23 cellular contexts compared by ENCODE assay signal in the genomic region with DNA sequence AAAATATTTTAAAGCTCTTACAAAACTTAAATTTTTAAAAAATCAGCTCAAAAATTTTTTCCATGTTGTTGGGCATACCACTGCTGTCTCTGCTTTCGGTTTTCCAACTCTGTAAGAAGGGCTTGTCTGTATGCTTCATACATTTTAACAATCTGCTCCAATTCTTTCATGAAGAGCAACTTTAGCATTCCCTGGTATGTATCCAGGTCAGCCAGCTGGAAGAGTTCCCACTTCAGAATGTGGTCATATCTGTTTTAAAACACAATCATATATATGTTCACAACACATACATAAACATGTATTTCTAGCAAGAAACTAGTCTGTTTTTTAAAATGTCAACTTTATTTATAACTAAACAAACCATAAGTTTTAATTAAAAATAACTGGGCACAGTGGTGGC. TPM values are rescaled to one million over a fixed set of nuclear protein-coding genes. Genes with fewer than 3 reads are reported as not detected.
DNase-seq lines count a peak whose midpoint lies in the region; ATAC-seq, FAIRE-seq and TF ChIP-seq lines count a peak whose summit lies in the region.
"Had no signal": no experiment of that assay in that cellular context is flagged by ENCODE, and none has a peak within 500 bp of the region (broad histone marks: within the 10 kb centered on the region; RNA-seq: fewer than 3 reads in every experiment).

No MANE protein-coding gene starts in this region.

- H3K27me3 Mint-ChIP-seq in H9 (ENCODE audit: low read depth) = no peaks in the 10 kb centered on the region
- H3K27me3 Mint-ChIP-seq in activated T-helper 17 cell treated with anti-CD3 and anti-CD28 coated beads, Interleukin-2, amount 50 U/mL, for 72 hours = no peaks in the 10 kb centered on the region

- H4K8ac ChIP-seq in H9 (replicated peaks; ENCODE audit: insufficient read length, low read depth, low read length) = no peak overlapping the region

- H3K27ac ChIP-seq in H9 (ENCODE audit: insufficient read length, low read depth, low read length) = no peak overlapping the region
- H3K27ac ChIP-seq in dorsolateral prefrontal cortex = peak overlapping the region in 7 of 59 donors; percentile 4 to 63 (median 20)
- H3K27ac ChIP-seq: A549, GM23248 had no signal

- WGBS in H9 (ENCODE audit: extremely low coverage, insufficient read length, low lambda C conversion rate) = no CpG with 5 or more reads among the region's 1 CpG

- ATAC-seq in activated T-helper 17 cell treated with anti-CD3 and anti-CD28 coated beads, Interleukin-2, amount 50 U/mL, for 72 hours (replicated peaks) = no peak
- ATAC-seq: A549; CD8-positive, alpha-beta T cell; GM12878; HCT116 had no signal

- no peak overlapping the region for H3K4ac ChIP-seq in H9 (ENCODE audit: low read depth, low read length)

- H4K91ac ChIP-seq in H9 (ENCODE audit: insufficient read length, low read depth, low read length) = no peak overlapping the region

- no peaks in the 10 kb centered on the region; the same call in 1 of the 2 replicates for H3K4me1 ChIP-seq in H9 (ENCODE audit: insufficient read depth, low read length)
- H3K4me1 ChIP-seq: A549, Caco-2 had no signal

- peaks cover 10 to 33% (median 15%) of the 10 kb centered on the region in 3 experiments; a peak in 6 of 7 replicates for H3K36me3 Mint-ChIP-seq in H9 (ENCODE audit: insufficient read depth in 1 of 3, low read depth in 3 of 3)
- H3K36me3 Mint-ChIP-seq in activated T-helper 17 cell treated with anti-CD3 and anti-CD28 coated beads, Interleukin-2, amount 50 U/mL, for 72 hours (ENCODE audit: low read depth) = peaks cover 34% of the 10 kb centered on the region

- H3K4me3 ChIP-seq in dorsolateral prefrontal cortex = no peak overlapping the region
- H3K4me3 ChIP-seq: A549, GM12878, GM23248 had no signal

- intact Hi-C loops in dorsolateral prefrontal cortex (cut with DNase I) = no loop called here

- H3K9me3 Mint-ChIP-seq in H9 = no peaks in the 10 kb centered on the region
- no peaks in the 10 kb centered on the region for H3K9me3 Mint-ChIP-seq in activated T-helper 17 cell treated with anti-CD3 and anti-CD28 coated beads, Interleukin-2, amount 50 U/mL, for 72 hours
- H3K9me3 Mint-ChIP-seq: CD8-positive, alpha-beta T cell had no signal

- peaks cover 3% of the 10 kb centered on the region for H4K20me1 ChIP-seq in H9 (ENCODE audit: control insufficient read depth, insufficient read depth, insufficient read length)

- no peak overlapping the region for H2BK12ac ChIP-seq in H9 (ENCODE audit: insufficient read length, low read depth, low read length)

- H3K79me2 ChIP-seq in H9 (ENCODE audit: insufficient read depth, low read length) = no peaks in the 10 kb centered on the region

- no peak overlapping the region for H2AFZ ChIP-seq in H9 (ENCODE audit: low read length)
- H2AFZ ChIP-seq: GM23248 had no signal

- no peak for FAIRE-seq in frontal cortex (lab: Jason Lieb, UNC)
- FAIRE-seq: A549, GM12878, GM19239, H1 had no signal

- H2BK5ac ChIP-seq in H9 (ENCODE audit: insufficient read length, low read length) = no peak overlapping the region

- no peaks in the 10 kb centered on the region for H3K79me1 ChIP-seq in H9 (ENCODE audit: insufficient read depth, low read depth, low read length, poor library complexity, severe bottlenecking)

- H3K56ac ChIP-seq in H9 (ENCODE audit: insufficient read length, low read depth, low read length) = no peak overlapping the region

- H2BK20ac ChIP-seq in H9 (ENCODE audit: low read depth, low read length, poor library complexity, severe bottlenecking) = no peak overlapping the region

- TF ChIP-seq CTCF in H9 (conservative IDR thresholded peaks at IDR 0.05) (no peak), dorsolateral prefrontal cortex (IDR thresholded peaks at IDR 0.05 in 54 of 56, conservative IDR thresholded peaks at IDR 0.05 in 2 of 56; ENCODE audit: low read depth in 1 of 56, partially characterized antibody in 56 of 56) (no peak)

- no peak overlapping the region for H3K4me2 ChIP-seq in H9 (ENCODE audit: insufficient read depth, insufficient read length, low read length)
- H3K4me2 ChIP-seq: A549 had no signal

- H3K27me3 ChIP-seq in H9 (ENCODE audit: insufficient read depth, low read length) = no peaks in the 10 kb centered on the region
- no peaks in the 10 kb centered on the region for H3K27me3 ChIP-seq in dorsolateral prefrontal cortex

- H4K5ac ChIP-seq in H9 (ENCODE audit: insufficient read length, low read depth, low read length) = no peak overlapping the region

- peaks cover 6 to 7% of the 10 kb centered on the region in 2 experiments for H3K4me1 Mint-ChIP-seq in H9
- no peaks in the 10 kb centered on the region for H3K4me1 Mint-ChIP-seq in activated T-helper 17 cell treated with anti-CD3 and anti-CD28 coated beads, Interleukin-2, amount 50 U/mL, for 72 hours

- no peak overlapping the region for H3K14ac ChIP-seq in H9 (ENCODE audit: insufficient read depth, low read length)

- no peak overlapping the region for H3K4me3 Mint-ChIP-seq in H9
- H3K4me3 Mint-ChIP-seq in activated T-helper 17 cell treated with anti-CD3 and anti-CD28 coated beads, Interleukin-2, amount 50 U/mL, for 72 hours = no peak overlapping the region
- H3K4me3 Mint-ChIP-seq: CD8-positive, alpha-beta T cell had no signal

- H3K23me2 ChIP-seq in H9 (ENCODE audit: insufficient read length, low read depth, low read length, poor library complexity, severe bottlenecking) = no peaks in the 10 kb centered on the region

- H2AK5ac ChIP-seq in H9 (ENCODE audit: insufficient read length, low read length) = no peak overlapping the region

- H3K9ac ChIP-seq in H9 (ENCODE audit: extremely low read depth, insufficient read length, low read length) = no peak overlapping the region
- H3K9ac ChIP-seq: GM23248 had no signal

- peak; percentile 12 for DNase-seq in EH (ENCODE audit: low read depth)
- DNase-seq in astrocyte of the hippocampus (ENCODE audit: low read depth, low spot score) = peak; percentile 4
- peak; percentile 48 for DNase-seq in fibroblast of peridontal ligament (ENCODE audit: extremely low read depth)
- DNase-seq in H9 = no peak
- DNase-seq in frontal cortex (ENCODE audit: low spot score in 2 of 2) = no peak
- DNase-seq in dorsolateral prefrontal cortex = no peak
- DNase-seq: 8988T; ACHN; C1 segment of cervical spinal cord; Caco-2; CD8-positive, alpha-beta T cell; DMS153; DND-41; EL; GDM1; GM23248; H7 had no signal

- H3K18ac ChIP-seq in H9 (ENCODE audit: insufficient read length, low read depth, low read length) = no peak overlapping the region

- no peak overlapping the region for H3T11ph ChIP-seq in H9 (ENCODE audit: low read length)

- H3K23ac ChIP-seq in H9 (ENCODE audit: insufficient read length, low read depth, low read length) = no peak overlapping the region

- H3K27ac Mint-ChIP-seq in H9 = no peak overlapping the region
- no peak overlapping the region for H3K27ac Mint-ChIP-seq in activated T-helper 17 cell treated with anti-CD3 and anti-CD28 coated beads, Interleukin-2, amount 50 U/mL, for 72 hours
- H3K27ac Mint-ChIP-seq: CD8-positive, alpha-beta T cell had no signal

- H3K9me3 ChIP-seq in H9 (ENCODE audit: control insufficient read depth, low read depth, low read length) = no peaks in the 10 kb centered on the region
- H3K9me3 ChIP-seq: A549, Caco-2 had no signal

- H2BK15ac ChIP-seq in H9 (ENCODE audit: low read depth, low read length) = no peak overlapping the region

- no peak overlapping the region for H2BK120ac ChIP-seq in H9 (ENCODE audit: low read depth, low read length, poor library complexity, severe bottlenecking)

RNA-seq across cellular contexts. Expression of gene SAV1, which starts 33.0 kb away (rescaled TPM):
- total RNA-seq in H9 (2021) = 57.3 and 58.5 TPM in 2 replicates
- 19.6 TPM for total RNA-seq in frontal cortex
- 10 to 100 TPM in 1 of 2 donors, 1 to 10 TPM in 1; 7.8 to 13.4 TPM for total RNA-seq in activated T-helper 17 cell treated with anti-CD3 and anti-CD28 coated beads, Interleukin-2, amount 50 U/mL, for 72 hours
- total RNA-seq in dorsolateral prefrontal cortex = 10 to 100 TPM; 17.4 to 41.1 (median 25.1) TPM

Comparison
In these comparisons a context has a peak if more than half of its experiments do, and no peak if none do; other contexts are left out.
1. DNase-seq: peak in EH (single experiment), astrocyte of the hippocampus (single experiment) and fibroblast of peridontal ligament (single experiment); none in H9 (single experiment), frontal cortex (0 of 2) and dorsolateral prefrontal cortex (0 of 10).